Comparison of ENCODE assay signal across 8 cellular contexts in genomic region chr16:30652005-30652296, GRCh38. TPM values are rescaled to one million over a fixed set of nuclear protein-coding genes. Genes with fewer than 3 reads are reported as not detected.
DNase-seq lines count a peak whose midpoint lies in the region; ATAC-seq, FAIRE-seq and TF ChIP-seq lines count a peak whose summit lies in the region.

No MANE protein-coding gene starts in this region.

- H3K4me1 Mint-ChIP-seq in Caco-2 (ENCODE audit: low read depth, unreplicated experiment), result peaks cover 12% of the 10 kb centered on the region

- no peaks in the 10 kb centered on the region for H3K9me3 ChIP-seq in Caco-2
- H3K9me3 ChIP-seq in Peyer's patch, result no peaks in the 10 kb centered on the region
- no peaks in the 10 kb centered on the region for H3K9me3 ChIP-seq in pancreas

- intact Hi-C loops in Caco-2 (cut with micrococcal nuclease; ENCODE audit: unreplicated experiment), result loop anchor here (10.0 kb wide), 3 partner anchors 93 to 273 kb away; partner anchors contain the start of genes FBXL19, PHKG2 and ZNF768
- intact Hi-C loops in pancreas (cut with DNase I), result no loop called here

- CTCF ChIA-PET in Caco-2 (lab: Charles Lee), result no interaction called here

- no peaks in the 10 kb centered on the region for H3K27me3 Mint-ChIP-seq in Caco-2 (ENCODE audit: insufficient read depth, unreplicated experiment)

- WGBS in pancreas, 2 donors, result 8 to 11% methylated on average over 2 of the region's 2 CpGs

- H3K4me1 ChIP-seq in Caco-2 (peaks cover 3% of the 10 kb centered on the region), Peyer's patch (peaks cover 0 to 27% (median 4%) of the 10 kb centered on the region in 4 donors), pancreas (peaks cover 9 to 13% (median 13%) of the 10 kb centered on the region in 3 donors)

- no peak for TF ChIP-seq CTCF in Caco-2 (IDR thresholded peaks at IDR 0.05; ENCODE audit: insufficient read depth in 1 of 2, low read depth in 1 of 2, low read length in 1 of 2, severe bottlenecking in 1 of 2, unreplicated experiment in 1 of 2)
- TF ChIP-seq CTCF in Peyer's patch (IDR thresholded peaks at IDR 0.05), result no peak
- no peak for TF ChIP-seq CTCF in pancreas (IDR thresholded peaks at IDR 0.05)

- no peak for TF ChIP-seq POLR2A in Peyer's patch (IDR thresholded peaks at IDR 0.05)

- H3K4me3 Mint-ChIP-seq in Caco-2 (ENCODE audit: unreplicated experiment), result peak overlapping the region; percentile 86

- H3K27ac Mint-ChIP-seq in Caco-2 (ENCODE audit: unreplicated experiment), result peak overlapping the region; percentile 70

- TSS peak; percentile 20 for BruUV-seq in Caco-2 (replicated peaks; lab: Mats Ljungman, UMichigan)

- H3K36me3 ChIP-seq in Caco-2 (ENCODE audit: control insufficient read depth, insufficient read depth, low read length) (peaks cover 2% of the 10 kb centered on the region), Peyer's patch (peaks cover 0 to 44% (median 2%) of the 10 kb centered on the region in 3 donors), pancreas (peaks cover 0 to 26% (median 9%) of the 10 kb centered on the region in 3 donors)

- H3K27me3 ChIP-seq in Caco-2 (replicated peaks; ENCODE audit: control insufficient read depth, insufficient read depth, low read length), result no peaks in the 10 kb centered on the region
- no peaks in the 10 kb centered on the region for H3K27me3 ChIP-seq in Peyer's patch
- H3K27me3 ChIP-seq in pancreas, result no peaks in the 10 kb centered on the region

- ATAC-seq in pancreas (no peak), HG02678 (IDR thresholded peaks at IDR 0.05; ENCODE audit: unreplicated experiment) (no peak), HG03175 (IDR thresholded peaks at IDR 0.05; ENCODE audit: unreplicated experiment) (no peak)

- H3K27ac ChIP-seq in Peyer's patch, result peak overlapping the region; percentile 89 to 95 (median 92)
- H3K27ac ChIP-seq in epithelial cell of prostate, result peak overlapping the region; percentile 79
- peak overlapping the region; percentile 88 to 94 (median 91) for H3K27ac ChIP-seq in pancreas

- no peaks in the 10 kb centered on the region for H3K9me3 Mint-ChIP-seq in Caco-2 (ENCODE audit: unreplicated experiment)

- no peak for FAIRE-seq in pancreas (lab: Jason Lieb, UNC)

- DNase-seq in Caco-2 (no peak), Peyer's patch (no peak), epithelial cell of prostate (ENCODE audit: low read depth, low spot score) (no peak), pancreas (no peak), NCI-H1105 (lab: John Stamatoyannopoulos, UW) (no peak), NCI-H69 (lab: John Stamatoyannopoulos, UW) (no peak)

- H3K4me3 ChIP-seq in Caco-2 (ENCODE audit: low read depth, low read length) (peak overlapping the region; percentile 80), Peyer's patch (peak overlapping the region; percentile 62 to 89 (median 81)), pancreas (peak overlapping the region; percentile 64 to 96 (median 84))

- peaks cover 24% of the 10 kb centered on the region for H3K36me3 Mint-ChIP-seq in Caco-2 (ENCODE audit: insufficient read depth, unreplicated experiment)

- POLR2A ChIA-PET in Caco-2 (lab: Charles Lee), result no interaction called here

RNA-seq across cellular contexts. Expression of gene PRR14, which starts 1.2 kb away (rescaled TPM):
- 26.3 and 28.2 TPM in 2 replicates for total RNA-seq in Caco-2 (2022)
- 100 to 1,000 TPM in 1 of 4 donors, 10 to 100 TPM in 3; 45.5 to 107 (median 65.0) TPM for total RNA-seq in Peyer's patch
- total RNA-seq in pancreas, result 10 to 100 TPM; 23.5 to 44.8 (median 26.8) TPM
- polyA plus RNA-seq in pancreas, result 100 to 1,000 TPM; 120 to 164 TPM

RNA-seq across cellular contexts. Expression of gene FBRS, which starts 6.3 kb away (rescaled TPM):
- 46.1 and 47.9 TPM in 2 replicates for total RNA-seq in Caco-2 (2022)
- 100 to 1,000 TPM in 1 of 4 donors, 10 to 100 TPM in 3; 51.2 to 167 (median 72.2) TPM for total RNA-seq in Peyer's patch
- 10 to 100 TPM; 16.1 to 40.4 (median 21.9) TPM for total RNA-seq in pancreas
- 10 to 100 TPM; 47.0 to 60.0 TPM for polyA plus RNA-seq in pancreas

RNA-seq across cellular contexts. Expression of gene ZNF689, which starts 41.8 kb away (rescaled TPM):
- total RNA-seq in Caco-2 (2022) (11.4 and 11.7 TPM in 2 replicates), Peyer's patch (10 to 100 TPM in 2 of 4 donors, 1 to 10 TPM in 2; 7.5 to 12.5 (median 9.9) TPM), pancreas (1 to 10 TPM; 4.2 to 6.1 (median 5.4) TPM)
- polyA plus RNA-seq in pancreas, result 1 to 10 TPM; 2.9 to 4.4 TPM

RNA-seq across cellular contexts. Expression of gene SRCAP, which starts 47.0 kb away (rescaled TPM):
- total RNA-seq in Caco-2 (2022), result 56.1 and 57.4 TPM in 2 replicates
- 100 to 1,000 TPM in 1 of 4 donors, 10 to 100 TPM in 3; 50.4 to 109 (median 81.8) TPM for total RNA-seq in Peyer's patch
- total RNA-seq in pancreas, result 10 to 100 TPM; 21.3 to 39.6 (median 27.4) TPM
- polyA plus RNA-seq in pancreas, result 10 to 100 TPM in 1 of 2 donors, 1 to 10 TPM in 1; 7.5 to 34.0 TPM
